Comparison of ENCODE assay signal across 8 cellular contexts in the genomic region with DNA sequence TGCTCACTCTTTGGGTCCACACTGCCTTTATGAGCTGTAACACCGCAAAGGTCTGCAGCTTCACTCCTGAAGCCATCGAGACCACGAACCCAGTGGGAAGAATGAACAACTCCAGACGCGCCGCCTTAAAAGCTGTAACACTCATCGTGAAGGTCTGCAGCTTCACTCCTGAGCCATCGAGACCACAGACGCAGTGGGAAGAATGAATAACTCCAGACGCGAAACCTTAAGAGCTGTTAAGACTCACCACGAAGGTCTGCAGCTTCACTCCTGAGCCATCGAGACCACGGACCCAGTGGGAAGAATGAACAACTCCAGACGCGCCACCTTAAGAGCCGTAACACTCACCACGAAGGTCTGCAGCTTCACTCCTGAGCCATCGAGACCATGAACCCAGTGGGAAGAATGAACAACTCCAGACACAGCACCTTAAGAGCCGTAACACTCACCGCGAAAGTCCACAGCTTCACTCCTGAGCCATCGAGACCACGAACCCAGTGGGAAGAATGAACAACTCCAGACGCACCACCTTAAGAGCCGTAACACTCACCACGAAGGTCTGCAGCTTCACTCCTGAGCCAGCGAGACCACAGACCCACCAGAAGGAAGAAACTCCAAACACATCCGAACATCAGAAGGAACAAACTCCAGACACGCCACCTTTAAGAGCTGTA. TPM values are rescaled to one million over a fixed set of nuclear protein-coding genes. Genes with fewer than 3 reads are reported as not detected.
DNase-seq lines count a peak whose midpoint lies in the region; ATAC-seq, FAIRE-seq and TF ChIP-seq lines count a peak whose summit lies in the region.
"Not testable (repeated sequence)": the region's sequence is repeated elsewhere in the genome, so short reads cannot be mapped to it uniquely, and the experiment has no call there.
"Had no signal": no experiment of that assay in that cellular context is flagged by ENCODE, and none has a peak within 500 bp of the region (broad histone marks: within the 10 kb centered on the region; RNA-seq: fewer than 3 reads in every experiment).

No MANE protein-coding gene starts in this region.

- H3K56ac ChIP-seq in H9 (ENCODE audit: insufficient read length, low read depth, low read length) = not testable (repeated sequence)

- H3K36me3 Mint-ChIP-seq in H9 (ENCODE audit: insufficient read depth in 1 of 3, low read depth in 3 of 3) (peaks cover 55 to 81% (median 74%) of the 10 kb centered on the region in 3 experiments), astrocyte (ENCODE audit: low read depth, unreplicated experiment) (peaks cover 31% of the 10 kb centered on the region), endothelial cell (ENCODE audit: low read depth, unreplicated experiment) (peaks cover 53% of the 10 kb centered on the region)
- peaks cover 56% of the 10 kb centered on the region for H3K36me3 Mint-ChIP-seq in T-helper 2 cell treated with Interferon-gamma antibody and Interleukin-4, amounts not matched to agents 5 μg/mL and 100 μg/mL, for 36 hours (ENCODE audit: low read depth)
- H3K36me3 Mint-ChIP-seq in activated T-helper 1 cell treated with anti-CD3 and anti-CD28 coated beads, Interleukin-12 subunit alpha, Interleukin-12 subunit beta, Interleukin-2, Interleukin-4 antibody, amounts not matched to agents 30 ng/mL and 10 ng/mL and 1 ng/mL, durations not matched to agents 14 hours and 24 hours and 36 hours (ENCODE audit: low read depth) = peaks cover 49% of the 10 kb centered on the region

- H3K27ac ChIP-seq in H9 (ENCODE audit: insufficient read length, low read depth, low read length); astrocyte (ENCODE audit: low read depth, low read length); lower lobe of right lung: not testable (repeated sequence)
- peak overlapping the region; percentile 82 for H3K27ac ChIP-seq in smooth muscle cell (ENCODE audit: low read depth)

- WGBS in H9 (ENCODE audit: extremely low coverage, insufficient read length, low lambda C conversion rate) = no CpG with 5 or more reads among the region's 30 CpGs
- 67% methylated on average over 30 of the region's 30 CpGs for WGBS in smooth muscle cell (ENCODE audit: low lambda C conversion rate)

- H2BK20ac ChIP-seq in H9 (ENCODE audit: low read depth, low read length, poor library complexity, severe bottlenecking) = not testable (repeated sequence)

- H3K4me2 ChIP-seq in H9 (ENCODE audit: insufficient read depth, insufficient read length, low read length); astrocyte (ENCODE audit: low read length): not testable (repeated sequence)
- H3K4me2 ChIP-seq in smooth muscle cell = peak overlapping the region; percentile 77

- H3K4me3 ChIP-seq in astrocyte (ENCODE audit: insufficient read depth, low read depth, low read length); lower lobe of right lung; smooth muscle cell: not testable (repeated sequence)

- H2BK15ac ChIP-seq in H9 (ENCODE audit: low read depth, low read length) = not testable (repeated sequence)

- not testable (repeated sequence) for H3K4ac ChIP-seq in H9 (ENCODE audit: low read depth, low read length)

- TF ChIP-seq CTCF in H9 (conservative IDR thresholded peaks at IDR 0.05); astrocyte (IDR thresholded peaks at IDR 0.05; ENCODE audit: insufficient read depth, low read depth, low read length); endothelial cell (IDR thresholded peaks at IDR 0.05; ENCODE audit: unreplicated experiment); lower lobe of right lung (IDR thresholded peaks at IDR 0.05); smooth muscle cell (IDR thresholded peaks at IDR 0.05; ENCODE audit: borderline replicate concordance, insufficient read depth, poor library complexity, severe bottlenecking): not testable (repeated sequence)

- H3F3A ChIP-seq in smooth muscle cell (ENCODE audit: low read depth) = peaks cover 32% of the 10 kb centered on the region

- H3K79me2 ChIP-seq in H9 (ENCODE audit: insufficient read depth, low read length) = not testable (repeated sequence)
- H3K79me2 ChIP-seq in astrocyte (ENCODE audit: insufficient read depth, low read length) (peaks cover 96% of the 10 kb centered on the region), smooth muscle cell (ENCODE audit: low read depth) (peaks cover 84% of the 10 kb centered on the region)

- H2BK5ac ChIP-seq in H9 (ENCODE audit: insufficient read length, low read length) = not testable (repeated sequence)

- H4K8ac ChIP-seq in H9 (replicated peaks; ENCODE audit: insufficient read length, low read depth, low read length) = not testable (repeated sequence)

- not testable (repeated sequence) for H2BK120ac ChIP-seq in H9 (ENCODE audit: low read depth, low read length, poor library complexity, severe bottlenecking)

- H4K5ac ChIP-seq in H9 (ENCODE audit: insufficient read length, low read depth, low read length) = not testable (repeated sequence)

- H3K27ac Mint-ChIP-seq in H9 (peak overlapping the region; percentile 7 to 83 (median 77); a peak in 5 of 7 replicates), astrocyte (ENCODE audit: unreplicated experiment) (peak overlapping the region; percentile 44), endothelial cell (ENCODE audit: unreplicated experiment) (peak overlapping the region; percentile 48)
- peak overlapping the region; percentile 5 for H3K27ac Mint-ChIP-seq in T-helper 2 cell treated with Interferon-gamma antibody and Interleukin-4, amounts not matched to agents 5 μg/mL and 100 μg/mL, for 36 hours
- peak overlapping the region; percentile 4 for H3K27ac Mint-ChIP-seq in activated T-helper 1 cell treated with anti-CD3 and anti-CD28 coated beads, Interleukin-12 subunit alpha, Interleukin-12 subunit beta, Interleukin-2, Interleukin-4 antibody, amounts not matched to agents 30 ng/mL and 10 ng/mL and 1 ng/mL, durations not matched to agents 14 hours and 24 hours and 36 hours

- H3T11ph ChIP-seq in H9 (ENCODE audit: low read length) = not testable (repeated sequence)

- not testable (repeated sequence) for H3K27me3 ChIP-seq in H9 (ENCODE audit: insufficient read depth, low read length); astrocyte (ENCODE audit: insufficient read depth, low read length); lower lobe of right lung (ENCODE audit: low read depth); smooth muscle cell (ENCODE audit: low read depth)

- ATAC-seq in lower lobe of right lung = not testable (repeated sequence)

- H3K9me3 ChIP-seq in H9 (ENCODE audit: control insufficient read depth, low read depth, low read length); astrocyte (ENCODE audit: insufficient read depth, low read depth, low read length); lower lobe of right lung; smooth muscle cell (replicated peaks; ENCODE audit: low read depth): not testable (repeated sequence)

- not testable (repeated sequence) for H3K4me1 ChIP-seq in H9 (ENCODE audit: insufficient read depth, low read length); astrocyte (ENCODE audit: insufficient read depth, low read length); smooth muscle cell (ENCODE audit: low read depth)
- peaks cover 29% of the 10 kb centered on the region for H3K4me1 ChIP-seq in lower lobe of right lung

- not testable (repeated sequence) for H3K9me3 Mint-ChIP-seq in H9; T-helper 2 cell treated with Interferon-gamma antibody and Interleukin-4, amounts not matched to agents 5 μg/mL and 100 μg/mL, for 36 hours; activated T-helper 1 cell treated with anti-CD3 and anti-CD28 coated beads, Interleukin-12 subunit alpha, Interleukin-12 subunit beta, Interleukin-2, Interleukin-4 antibody, amounts not matched to agents 30 ng/mL and 10 ng/mL and 1 ng/mL, durations not matched to agents 14 hours and 24 hours and 36 hours; astrocyte (ENCODE audit: unreplicated experiment); endothelial cell (ENCODE audit: unreplicated experiment)

- H4K91ac ChIP-seq in H9 (ENCODE audit: insufficient read length, low read depth, low read length) = not testable (repeated sequence)

- H3K4me1 Mint-ChIP-seq in H9 = not testable (repeated sequence)
- H3K4me1 Mint-ChIP-seq in T-helper 2 cell treated with Interferon-gamma antibody and Interleukin-4, amounts not matched to agents 5 μg/mL and 100 μg/mL, for 36 hours (ENCODE audit: low read depth) = peaks cover 22% of the 10 kb centered on the region
- peaks cover 34% of the 10 kb centered on the region for H3K4me1 Mint-ChIP-seq in activated T-helper 1 cell treated with anti-CD3 and anti-CD28 coated beads, Interleukin-12 subunit alpha, Interleukin-12 subunit beta, Interleukin-2, Interleukin-4 antibody, amounts not matched to agents 30 ng/mL and 10 ng/mL and 1 ng/mL, durations not matched to agents 14 hours and 24 hours and 36 hours (ENCODE audit: low read depth)
- H3K4me1 Mint-ChIP-seq in astrocyte (ENCODE audit: low read depth, unreplicated experiment) (peaks cover 27% of the 10 kb centered on the region), endothelial cell (ENCODE audit: unreplicated experiment) (peaks cover 17% of the 10 kb centered on the region)

- not testable (repeated sequence) for H2AFZ ChIP-seq in H9 (ENCODE audit: low read length); astrocyte (ENCODE audit: low read depth, low read length); smooth muscle cell (ENCODE audit: low read depth)

- not testable (repeated sequence) for H3K18ac ChIP-seq in H9 (ENCODE audit: insufficient read length, low read depth, low read length)

- not testable (repeated sequence) for H3K14ac ChIP-seq in H9 (ENCODE audit: insufficient read depth, low read length)

- not testable (repeated sequence) for FAIRE-seq in astrocyte (lab: Jason Lieb, UNC)

- H3K23me2 ChIP-seq in H9 (ENCODE audit: insufficient read length, low read depth, low read length, poor library complexity, severe bottlenecking) = not testable (repeated sequence)

- DNase-seq in H9; T-helper 2 cell treated with Interferon-gamma antibody and Interleukin-4, amounts not matched to agents 5 μg/mL and 100 μg/mL, for 36 hours (ENCODE audit: low spot score); activated T-helper 1 cell treated with anti-CD3 and anti-CD28 coated beads, Interleukin-12 subunit alpha, Interleukin-12 subunit beta, Interleukin-2, Interleukin-4 antibody, amounts not matched to agents 30 ng/mL and 10 ng/mL and 1 ng/mL, durations not matched to agents 14 hours and 24 hours and 36 hours (ENCODE audit: low spot score); astrocyte (ENCODE audit: low read depth); endothelial cell (ENCODE audit: low spot score); smooth muscle cell (lab: John Stamatoyannopoulos, UW; ENCODE audit: unreplicated experiment): not testable (repeated sequence)
- peak; percentile 19 for DNase-seq in lower lobe of right lung

- H3K4me3 Mint-ChIP-seq in H9; T-helper 2 cell treated with Interferon-gamma antibody and Interleukin-4, amounts not matched to agents 5 μg/mL and 100 μg/mL, for 36 hours; activated T-helper 1 cell treated with anti-CD3 and anti-CD28 coated beads, Interleukin-12 subunit alpha, Interleukin-12 subunit beta, Interleukin-2, Interleukin-4 antibody, amounts not matched to agents 30 ng/mL and 10 ng/mL and 1 ng/mL, durations not matched to agents 14 hours and 24 hours and 36 hours: not testable (repeated sequence)
- peak overlapping the region; percentile 41 for H3K4me3 Mint-ChIP-seq in astrocyte (ENCODE audit: unreplicated experiment)
- H3K4me3 Mint-ChIP-seq in endothelial cell (ENCODE audit: unreplicated experiment) = peak overlapping the region; percentile 66

- peaks cover 41% of the 10 kb centered on the region for H3K36me3 ChIP-seq in astrocyte (ENCODE audit: insufficient read depth, low read length)
- H3K36me3 ChIP-seq in lower lobe of right lung = peaks cover 78% of the 10 kb centered on the region
- not testable (repeated sequence) for H3K36me3 ChIP-seq in smooth muscle cell (ENCODE audit: low read depth)

- not testable (repeated sequence) for H3K9ac ChIP-seq in H9 (ENCODE audit: extremely low read depth, insufficient read length, low read length); astrocyte (ENCODE audit: low read length)
- peak overlapping the region; percentile 48 for H3K9ac ChIP-seq in smooth muscle cell (ENCODE audit: low read depth)

- intact Hi-C loops in activated T-helper 1 cell treated with anti-CD3 and anti-CD28 coated beads, Interleukin-12 subunit alpha, Interleukin-12 subunit beta, Interleukin-2, Interleukin-4 antibody, amounts not matched to agents 30 ng/mL and 10 ng/mL and 1 ng/mL, durations not matched to agents 14 hours and 24 hours and 36 hours (cut with micrococcal nuclease); lower lobe of right lung (cut with DNase I): not testable (repeated sequence)

- not testable (repeated sequence) for H2AK5ac ChIP-seq in H9 (ENCODE audit: insufficient read length, low read length)

- not testable (repeated sequence) for H2BK12ac ChIP-seq in H9 (ENCODE audit: insufficient read length, low read depth, low read length)

- not testable (repeated sequence) for H4K20me1 ChIP-seq in H9 (ENCODE audit: control insufficient read depth, insufficient read depth, insufficient read length)
- H4K20me1 ChIP-seq in astrocyte (ENCODE audit: insufficient read depth, low read length) (peaks cover 97% of the 10 kb centered on the region), smooth muscle cell (ENCODE audit: low read depth) (peaks cover 100% of the 10 kb centered on the region)

- H3K27me3 Mint-ChIP-seq in H9 (ENCODE audit: low read depth); T-helper 2 cell treated with Interferon-gamma antibody and Interleukin-4, amounts not matched to agents 5 μg/mL and 100 μg/mL, for 36 hours (ENCODE audit: low read depth); activated T-helper 1 cell treated with anti-CD3 and anti-CD28 coated beads, Interleukin-12 subunit alpha, Interleukin-12 subunit beta, Interleukin-2, Interleukin-4 antibody, amounts not matched to agents 30 ng/mL and 10 ng/mL and 1 ng/mL, durations not matched to agents 14 hours and 24 hours and 36 hours (ENCODE audit: insufficient read depth); astrocyte (ENCODE audit: low read depth, unreplicated experiment); endothelial cell (ENCODE audit: unreplicated experiment): not testable (repeated sequence)

- H3K23ac ChIP-seq in H9 (ENCODE audit: insufficient read length, low read depth, low read length) = not testable (repeated sequence)

- not testable (repeated sequence) for H3K79me1 ChIP-seq in H9 (ENCODE audit: insufficient read depth, low read depth, low read length, poor library complexity, severe bottlenecking)

RNA-seq across cellular contexts. Expression of a gene that starts 51.4 kb away (rescaled TPM):
- total RNA-seq in H9 (2021) = 0.48 and 0.90 TPM in 2 replicates
- 1.3 and 1.5 TPM in 2 replicates for total RNA-seq in activated T-helper 1 cell treated with anti-CD3 and anti-CD28 coated beads, Interleukin-12 subunit alpha, Interleukin-12 subunit beta, Interleukin-2, Interleukin-4 antibody, amounts not matched to agents 30 ng/mL and 10 ng/mL and 1 ng/mL, durations not matched to agents 14 hours and 24 hours and 36 hours
- 0.41 and 1.9 TPM in 2 replicates for total RNA-seq in astrocyte
- 0.46 TPM for total RNA-seq in endothelial cell (ENCODE audit: unreplicated experiment)
- total RNA-seq in lower lobe of right lung = 3.9 TPM
- 0.58 TPM in 1 of 2 replicates, not detected in the other for total RNA-seq in smooth muscle cell
- not detected in 2 replicates for polyA plus RNA-seq in smooth muscle cell
- total RNA-seq: RPMI7951 had no signal

Comparison
In these comparisons a context has a peak if more than half of its experiments do, and no peak if none do; other contexts are left out.
1. H3K27ac Mint-ChIP-seq: peak in every context shown above with its lines; median percentile 77 in H9; 48 in endothelial cell; 44 in astrocyte; 5 in T-helper 2 cell treated with Interferon-gamma antibody and Interleukin-4, amounts not matched to agents 5 μg/mL and 100 μg/mL, for 36 hours; 4 in activated T-helper 1 cell treated with anti-CD3 and anti-CD28 coated beads, Interleukin-12 subunit alpha, Interleukin-12 subunit beta, Interleukin-2, Interleukin-4 antibody, amounts not matched to agents 30 ng/mL and 10 ng/mL and 1 ng/mL, durations not matched to agents 14 hours and 24 hours and 36 hours.